ENCODE assay signal across 19 cellular contexts in genomic region chr7:113408999-113409398, GRCh38.
DNase-seq lines count a peak whose midpoint lies in the region; ATAC-seq, FAIRE-seq and TF ChIP-seq lines count a peak whose summit lies in the region.
"Had no signal": no experiment of that assay in that cellular context is flagged by ENCODE, and none has a peak within 500 bp of the region (broad histone marks: within the 10 kb centered on the region; RNA-seq: fewer than 3 reads in every experiment).

No MANE protein-coding gene starts in this region.

- no peaks in the 10 kb centered on the region for H3K27me3 ChIP-seq in pancreas
- no peaks in the 10 kb centered on the region for H3K27me3 ChIP-seq in naive thymus-derived CD4-positive, alpha-beta T cell (ENCODE audit: control insufficient read depth in 2 of 2, insufficient read depth in 2 of 2, low read length in 2 of 2)
- H3K27me3 ChIP-seq: BLaER1 had no signal

- H3K36me3 Mint-ChIP-seq in activated CD8-positive, alpha-beta T cell treated with anti-CD3 and anti-CD28 coated beads for 36 hours (ENCODE audit: low read depth): no peaks in the 10 kb centered on the region
- H3K36me3 Mint-ChIP-seq in activated CD8-positive, alpha-beta T cell treated with anti-CD3 and anti-CD28 coated beads, Interleukin-2, amount 10 ng/mL, durations not matched to agents 7 days and 5 days (ENCODE audit: low read depth): no peaks in the 10 kb centered on the region
- H3K36me3 Mint-ChIP-seq in naive thymus-derived CD4-positive, alpha-beta T cell: no peaks in the 10 kb centered on the region
- H3K36me3 Mint-ChIP-seq: CD14-positive monocyte; CD4-positive, alpha-beta memory T cell had no signal

- no peak for TF ChIP-seq CTCF in activated CD8-positive, alpha-beta T cell treated with anti-CD3 and anti-CD28 coated beads for 36 hours (IDR thresholded peaks at IDR 0.05)
- TF ChIP-seq CTCF in VCaP (conservative IDR thresholded peaks at IDR 0.05) (no peak), pancreas (IDR thresholded peaks at IDR 0.05) (no peak)

- CTCF ChIA-PET in activated CD8-positive, alpha-beta T cell treated with anti-CD3 and anti-CD28 coated beads for 36 hours (lab: Charles Lee): interaction anchor here (1.1 kb wide), 1 partner anchor 13 kb away, joined by 6 read pairs; no protein-coding TSS in a partner anchor
- CTCF ChIA-PET in activated CD8-positive, alpha-beta T cell treated with anti-CD3 and anti-CD28 coated beads, Interleukin-2, amount 10 ng/mL, durations not matched to agents 7 days and 5 days (lab: Charles Lee): no interaction called here
- CTCF ChIA-PET in naive thymus-derived CD4-positive, alpha-beta T cell (lab: Charles Lee): no interaction called here

- H3K4me3 Mint-ChIP-seq in activated CD8-positive, alpha-beta T cell treated with anti-CD3 and anti-CD28 coated beads for 36 hours: no peak overlapping the region
- no peak overlapping the region for H3K4me3 Mint-ChIP-seq in activated CD8-positive, alpha-beta T cell treated with anti-CD3 and anti-CD28 coated beads, Interleukin-2, amount 10 ng/mL, durations not matched to agents 7 days and 5 days
- no peak overlapping the region for H3K4me3 Mint-ChIP-seq in naive thymus-derived CD4-positive, alpha-beta T cell
- H3K4me3 Mint-ChIP-seq: CD14-positive monocyte; CD4-positive, alpha-beta memory T cell; HFFc6 had no signal

- H3K27ac Mint-ChIP-seq in activated CD8-positive, alpha-beta T cell treated with anti-CD3 and anti-CD28 coated beads for 36 hours: no peak overlapping the region
- H3K27ac Mint-ChIP-seq in activated CD8-positive, alpha-beta T cell treated with anti-CD3 and anti-CD28 coated beads, Interleukin-2, amount 10 ng/mL, durations not matched to agents 7 days and 5 days: no peak overlapping the region
- no peak overlapping the region for H3K27ac Mint-ChIP-seq in naive thymus-derived CD4-positive, alpha-beta T cell
- H3K27ac Mint-ChIP-seq: CD14-positive monocyte; CD4-positive, alpha-beta memory T cell; HFFc6 had no signal

- POLR2A ChIA-PET in activated CD8-positive, alpha-beta T cell treated with anti-CD3 and anti-CD28 coated beads for 36 hours (lab: Charles Lee): no interaction called here
- POLR2A ChIA-PET in activated CD8-positive, alpha-beta T cell treated with anti-CD3 and anti-CD28 coated beads, Interleukin-2, amount 10 ng/mL, durations not matched to agents 7 days and 5 days (lab: Charles Lee): no interaction called here
- POLR2A ChIA-PET in naive thymus-derived CD4-positive, alpha-beta T cell (lab: Charles Lee): no interaction called here

- H3K9me3 Mint-ChIP-seq in activated CD8-positive, alpha-beta T cell treated with anti-CD3 and anti-CD28 coated beads for 36 hours: no peaks in the 10 kb centered on the region
- H3K9me3 Mint-ChIP-seq in activated CD8-positive, alpha-beta T cell treated with anti-CD3 and anti-CD28 coated beads, Interleukin-2, amount 10 ng/mL, durations not matched to agents 7 days and 5 days (ENCODE audit: insufficient read depth): no peaks in the 10 kb centered on the region
- H3K9me3 Mint-ChIP-seq in naive thymus-derived CD4-positive, alpha-beta T cell: peaks cover 0 to 2% (median 0%) of the 10 kb centered on the region in 11 donors
- H3K9me3 Mint-ChIP-seq: CD14-positive monocyte; CD4-positive, alpha-beta memory T cell; HFFc6 had no signal

- H3K27ac ChIP-seq in VCaP (peak overlapping the region; percentile 96; the same call in 1 of the 2 replicates), pancreas (no peak overlapping the region)
- H3K27ac ChIP-seq in naive thymus-derived CD4-positive, alpha-beta T cell (ENCODE audit: low read depth, low read length): no peak overlapping the region
- H3K27ac ChIP-seq: 22Rv1, A549, BLaER1 had no signal

- no peak for FAIRE-seq in pancreas (lab: Jason Lieb, UNC)
- FAIRE-seq: A549 had no signal

- no peaks in the 10 kb centered on the region for H3K4me1 ChIP-seq in pancreas
- H3K4me1 ChIP-seq in naive thymus-derived CD4-positive, alpha-beta T cell (ENCODE audit: control insufficient read depth in 2 of 2, insufficient read depth in 2 of 2, low read length in 2 of 2): no peaks in the 10 kb centered on the region
- H3K4me1 ChIP-seq: A549, BLaER1 had no signal

- intact Hi-C loops in activated CD8-positive, alpha-beta T cell treated with anti-CD3 and anti-CD28 coated beads for 36 hours (cut with micrococcal nuclease): no loop called here
- intact Hi-C loops in pancreas (cut with DNase I): no loop called here
- intact Hi-C loops in naive thymus-derived CD4-positive, alpha-beta T cell (cut with micrococcal nuclease): no loop called here

- H3K36me3 ChIP-seq in pancreas: no peaks in the 10 kb centered on the region
- no peaks in the 10 kb centered on the region for H3K36me3 ChIP-seq in naive thymus-derived CD4-positive, alpha-beta T cell (ENCODE audit: control insufficient read depth in 2 of 3, insufficient read depth in 3 of 3, low read length in 3 of 3)
- H3K36me3 ChIP-seq: BLaER1 had no signal

- no peaks in the 10 kb centered on the region for H3K9me3 ChIP-seq in pancreas
- no peaks in the 10 kb centered on the region for H3K9me3 ChIP-seq in naive thymus-derived CD4-positive, alpha-beta T cell (ENCODE audit: control insufficient read depth in 2 of 3, low read length in 3 of 3)
- H3K9me3 ChIP-seq: A549, BLaER1 had no signal

- no peaks in the 10 kb centered on the region for H3K4me1 Mint-ChIP-seq in activated CD8-positive, alpha-beta T cell treated with anti-CD3 and anti-CD28 coated beads for 36 hours (ENCODE audit: low read depth)
- no peaks in the 10 kb centered on the region for H3K4me1 Mint-ChIP-seq in activated CD8-positive, alpha-beta T cell treated with anti-CD3 and anti-CD28 coated beads, Interleukin-2, amount 10 ng/mL, durations not matched to agents 7 days and 5 days (ENCODE audit: low read depth)
- no peaks in the 10 kb centered on the region for H3K4me1 Mint-ChIP-seq in naive thymus-derived CD4-positive, alpha-beta T cell
- H3K4me1 Mint-ChIP-seq: CD14-positive monocyte; CD4-positive, alpha-beta memory T cell had no signal

- WGBS in pancreas, 2 donors: 45 to 71% methylated on average over 1 of the region's 1 CpG

- peak; percentile 5 for DNase-seq in activated CD8-positive, alpha-beta T cell treated with anti-CD3 and anti-CD28 coated beads for 36 hours
- no peak for DNase-seq in activated CD8-positive, alpha-beta T cell treated with anti-CD3 and anti-CD28 coated beads, Interleukin-2, amount 10 ng/mL, durations not matched to agents 7 days and 5 days
- peak; percentile 28 for DNase-seq in amniotic epithelial cell (ENCODE audit: low read depth)
- DNase-seq in cerebellar nuclear complex (lab: John Stamatoyannopoulos, UW): no peak
- no peak for DNase-seq in pancreas
- no peak for DNase-seq in naive thymus-derived CD4-positive, alpha-beta T cell
- DNase-seq: AML-193; CD4-positive, alpha-beta memory T cell; DMS79 treated with DMSO at 0.1 percent for 48 hours; GF-D8; GOT3; H7; HFFc6 had no signal

- H3K27me3 Mint-ChIP-seq in activated CD8-positive, alpha-beta T cell treated with anti-CD3 and anti-CD28 coated beads for 36 hours: no peaks in the 10 kb centered on the region
- no peaks in the 10 kb centered on the region for H3K27me3 Mint-ChIP-seq in activated CD8-positive, alpha-beta T cell treated with anti-CD3 and anti-CD28 coated beads, Interleukin-2, amount 10 ng/mL, durations not matched to agents 7 days and 5 days (ENCODE audit: low read depth)
- peaks cover 0 to 24% (median 5%) of the 10 kb centered on the region in 5 donors for H3K27me3 Mint-ChIP-seq in naive thymus-derived CD4-positive, alpha-beta T cell
- H3K27me3 Mint-ChIP-seq: CD4-positive, alpha-beta memory T cell had no signal

- no peak overlapping the region for H3K4me3 ChIP-seq in pancreas
- no peak overlapping the region for H3K4me3 ChIP-seq in naive thymus-derived CD4-positive, alpha-beta T cell (ENCODE audit: low read length)
- H3K4me3 ChIP-seq: A549, BLaER1 had no signal

- ATAC-seq in activated CD8-positive, alpha-beta T cell treated with anti-CD3 and anti-CD28 coated beads for 36 hours: peak; percentile 60
- ATAC-seq in activated CD8-positive, alpha-beta T cell treated with anti-CD3 and anti-CD28 coated beads, Interleukin-2, amount 10 ng/mL, durations not matched to agents 7 days and 5 days: no peak
- no peak for ATAC-seq in pancreas
- ATAC-seq in naive thymus-derived CD4-positive, alpha-beta T cell: no peak
- ATAC-seq: A549, HCT116 had no signal

Comparison
In these comparisons a context has a peak if more than half of its experiments do, and no peak if none do; other contexts are left out.
1. DNase-seq: peak in activated CD8-positive, alpha-beta T cell treated with anti-CD3 and anti-CD28 coated beads for 36 hours (single experiment) and amniotic epithelial cell (single experiment); none in activated CD8-positive, alpha-beta T cell treated with anti-CD3 and anti-CD28 coated beads, Interleukin-2, amount 10 ng/mL, durations not matched to agents 7 days and 5 days (single experiment), cerebellar nuclear complex (0 of 2), pancreas (0 of 6) and naive thymus-derived CD4-positive, alpha-beta T cell (0 of 9).